ENCODE assay signal across 31 cellular contexts in genomic region chr6:96002576-96002910, GRCh38. TPM values are rescaled to one million over a fixed set of nuclear protein-coding genes. Genes with fewer than 3 reads are reported as not detected.
"Had no signal": no experiment of that assay in that cellular context is flagged by ENCODE, and none has a peak within 500 bp of the region (broad histone marks: within the 10 kb centered on the region; RNA-seq: fewer than 3 reads in every experiment).

No MANE protein-coding gene starts in this region.

- H3K27me3 ChIP-seq: colonic mucosa, esophagus muscularis mucosa, foreskin keratinocyte, gastroesophageal sphincter, heart left ventricle, neural progenitor cell, spleen, stomach, thyroid gland had no signal

- FAIRE-seq: urothelium cell line had no signal

- H3K36me3 ChIP-seq: colonic mucosa, esophagus muscularis mucosa, gastroesophageal sphincter, heart left ventricle, neural progenitor cell, spleen, stomach, thyroid gland had no signal

- H3K4me1 ChIP-seq: colonic mucosa, esophagus muscularis mucosa, foreskin keratinocyte, gastroesophageal sphincter, heart left ventricle, psoas muscle, spleen, thyroid gland had no signal

- H3K27ac ChIP-seq: colonic mucosa, epithelial cell of prostate, esophagus muscularis mucosa, foreskin keratinocyte, gastroesophageal sphincter, heart left ventricle, neural progenitor cell, psoas muscle, skin epidermis, spleen, stomach, thyroid gland had no signal

- H3K4me3 ChIP-seq: colonic mucosa, esophagus muscularis mucosa, gastroesophageal sphincter, heart left ventricle, neural progenitor cell, psoas muscle, skin epidermis, spleen, stomach, thyroid gland had no signal

- H3K9me3 ChIP-seq: colonic mucosa, psoas muscle, thyroid gland had no signal

- DNase-seq: colonic mucosa; effector CD8-positive, alpha-beta T cell; endodermal cell; foreskin keratinocyte; hippocampal formation; immature natural killer cell; islet precursor cell; mesenchymal stem cell; naive thymus-derived CD4-positive, alpha-beta T cell; nucleus accumbens; stimulated activated CD4-positive, alpha-beta T cell treated with anti-CD3 and anti-CD28 coated beads, Interleukin-4, amount 100 ng/mL, for 4 hours; stimulated activated naive CD4-positive, alpha-beta T cell treated with Interleukin-2 at 50 U/mL for 16 hours; stomach; thyroid gland; trophoblast cell had no signal

- ATAC-seq: foreskin keratinocyte; gastroesophageal sphincter; naive thymus-derived CD4-positive, alpha-beta T cell; psoas muscle; right cardiac atrium had no signal

- H3K9ac ChIP-seq: neural progenitor cell had no signal

RNA-seq across cellular contexts. Expression of gene FUT9, which starts 13.2 kb away (rescaled TPM):
- total RNA-seq: chondrocyte; colonic mucosa; esophagus muscularis mucosa; fibroblast of lung; foreskin keratinocyte; liver; lung microvascular endothelial cell; naive thymus-derived CD4-positive, alpha-beta T cell; osteocyte; psoas muscle; right cardiac atrium; spleen; subcutaneous adipose tissue; thyroid gland had no signal
- polyA plus RNA-seq: fibroblast of lung; foreskin keratinocyte; heart left ventricle; immature natural killer cell; liver; naive thymus-derived CD4-positive, alpha-beta T cell; right cardiac atrium had no signal
